ENCODE assay signal across 21 cellular contexts in the genomic region with DNA sequence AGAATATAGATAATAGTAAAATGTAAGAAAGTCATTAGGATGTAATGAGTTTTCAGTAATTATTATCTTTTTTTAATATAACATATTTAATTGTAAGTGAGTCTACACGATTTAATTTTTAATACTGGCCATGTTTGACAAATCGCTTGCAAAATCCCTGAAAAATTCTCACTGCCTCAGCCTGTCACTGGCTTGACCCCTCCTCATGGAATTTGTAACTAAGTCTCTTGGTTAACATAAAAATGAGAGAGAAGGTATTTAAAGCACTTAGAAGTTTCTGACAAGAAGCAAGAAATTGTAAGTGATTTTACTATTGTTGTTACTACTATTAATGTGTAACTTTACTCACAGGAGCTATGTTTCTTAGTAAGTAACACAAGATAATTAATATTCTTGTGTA.
"Had no signal": no experiment of that assay in that cellular context is flagged by ENCODE, and none has a peak within 500 bp of the region (broad histone marks: within the 10 kb centered on the region; RNA-seq: fewer than 3 reads in every experiment).

No MANE protein-coding gene starts in this region.

- DNase-seq: activated CD4-positive, alpha-beta memory T cell treated with anti-CD3 and anti-CD28 coated beads, Interleukin-2, amount 10 ng/mL, durations not matched to agents 7 days and 5 days; activated CD4-positive, alpha-beta T cell treated with anti-CD3 and anti-CD28 coated beads for 1 hour; activated CD4-positive, alpha-beta T cell treated with anti-CD3 and anti-CD28 coated beads for 4 hours; activated CD4-positive, alpha-beta T cell treated with anti-CD3 and anti-CD28 coated beads, Interleukin-2, amount 10 ng/mL, durations not matched to agents 7 days and 5 days; activated CD4-positive, alpha-beta T cell treated with anti-CD3 and anti-CD28 coated beads, Interleukin-2, amount 50 U/mL, for 4 hours; activated CD8-positive, alpha-beta memory T cell treated with anti-CD3 and anti-CD28 coated beads for 24 hours; activated effector memory CD4-positive, alpha-beta T cell treated with Interleukin-2 at 50 U/mL for 16 hours; activated gamma-delta T cell treated with Interleukin-2 at 50 U/mL for 16 hours; activated naive CD4-positive, alpha-beta T cell treated with anti-CD3 and anti-CD28 coated beads, Interleukin-2, amount 50 U/mL, for 16 hours; activated naive CD4-positive, alpha-beta T cell treated with Interleukin-2 at 50 U/mL for 16 hours; activated T-cell treated with anti-CD3 and anti-CD28 coated beads, Interleukin-2, amount 50 U/mL, for 4 hours; amniotic stem cell; anterior cingulate cortex; body of pancreas; caudate nucleus; colonic mucosa; effector CD8-positive, alpha-beta T cell; foreskin fibroblast; head of caudate nucleus; T-helper 2 cell had no signal

- FAIRE-seq: frontal cortex had no signal

- H3K4me1 ChIP-seq: colonic mucosa had no signal

- H3K27ac ChIP-seq: body of pancreas, colonic mucosa had no signal

- H3K27me3 ChIP-seq: body of pancreas, colonic mucosa had no signal

- H3K36me3 ChIP-seq: colonic mucosa had no signal

- H3K4me3 ChIP-seq: body of pancreas, colonic mucosa had no signal

- H3K9me3 ChIP-seq: body of pancreas, colonic mucosa had no signal
